Comparison of ENCODE assay signal across 8 cellular contexts in the genomic region with DNA sequence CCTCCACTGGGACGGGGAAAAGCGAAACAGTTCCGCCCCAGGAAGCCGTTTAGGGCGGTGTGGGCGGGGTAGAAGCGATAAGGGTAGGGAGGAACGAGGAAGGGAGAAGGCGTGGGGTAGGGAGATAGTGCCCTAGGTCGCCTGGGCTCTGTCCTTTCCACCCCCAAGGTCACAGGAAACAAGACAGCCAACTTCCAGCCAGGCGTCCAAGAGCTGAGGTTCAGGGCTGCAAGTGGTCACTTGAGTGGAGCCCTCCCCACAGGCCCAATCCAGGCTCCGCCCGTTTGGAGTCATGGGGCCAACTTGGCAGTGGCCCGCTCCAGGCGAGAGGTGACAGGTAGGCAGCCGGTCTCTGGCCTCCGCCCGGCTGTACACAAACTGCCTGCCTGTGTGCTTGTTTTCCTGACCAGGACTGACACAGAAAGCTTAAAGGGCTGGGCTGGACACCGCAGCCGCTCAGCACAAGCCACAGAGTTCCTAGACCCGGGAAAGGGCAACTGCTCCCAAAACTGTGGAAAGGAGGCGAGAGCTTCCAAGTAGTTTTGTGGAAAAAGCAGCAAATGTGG. TPM values are rescaled to one million over a fixed set of nuclear protein-coding genes. Genes with fewer than 3 reads are reported as not detected.
DNase-seq lines count a peak whose midpoint lies in the region; TF ChIP-seq lines count a peak whose summit lies in the region.

A gene with protein sequence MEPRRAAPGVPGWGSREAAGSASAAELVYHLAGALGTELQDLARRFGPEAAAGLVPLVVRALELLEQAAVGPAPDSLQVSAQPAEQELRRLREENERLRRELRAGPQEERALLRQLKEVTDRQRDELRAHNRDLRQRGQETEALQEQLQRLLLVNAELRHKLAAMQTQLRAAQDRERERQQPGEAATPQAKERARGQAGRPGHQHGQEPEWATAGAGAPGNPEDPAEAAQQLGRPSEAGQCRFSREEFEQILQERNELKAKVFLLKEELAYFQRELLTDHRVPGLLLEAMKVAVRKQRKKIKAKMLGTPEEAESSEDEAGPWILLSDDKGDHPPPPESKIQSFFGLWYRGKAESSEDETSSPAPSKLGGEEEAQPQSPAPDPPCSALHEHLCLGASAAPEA (minus strand): TSS at position 23 of the 566 bp plus-strand sequence. CDS start 62 bp downstream, outside the sequence.

- POLR2A ChIA-PET in BJ (lab: Charles Lee), result interaction anchor here (0.6 to 0.8 kb wide), 2 partner anchors 34 to 163 kb away, joined by 4 to 14 read pairs; no protein-coding TSS in a partner anchor

- H3K9me3 ChIP-seq in H9 (ENCODE audit: control insufficient read depth, low read depth, low read length) (no peaks in the 10 kb centered on the region), Peyer's patch (no peaks in the 10 kb centered on the region), liver (ENCODE audit: control insufficient read depth in 4 of 4, low read length in 3 of 4) (no peaks in the 10 kb centered on the region)

- no peak for DNase-seq in BJ (ENCODE audit: low read depth)
- peak; percentile 85 for DNase-seq in H9
- peak; percentile 50 to 92 (median 89) for DNase-seq in Peyer's patch
- no peak for DNase-seq in GOT3 (lab: John Stamatoyannopoulos, UW)
- DNase-seq in effector CD8-positive, alpha-beta T cell (lab: John Stamatoyannopoulos, UW), result no peak

- no peak within 1 kb of the TSS for H2BK15ac ChIP-seq in H9 (ENCODE audit: low read depth, low read length)

- H4K5ac ChIP-seq in H9 (ENCODE audit: insufficient read length, low read depth, low read length), result no peak within 1 kb of the TSS

- H3K4me1 ChIP-seq in H9 (ENCODE audit: insufficient read depth, low read length) (peaks cover 4% of the 10 kb centered on the region; the same call in 1 of the 2 replicates), Peyer's patch (peaks cover 8 to 32% (median 18%) of the 10 kb centered on the region in 4 donors), liver (ENCODE audit: control insufficient read depth in 4 of 4, insufficient read depth in 4 of 4, low read length in 3 of 4) (peaks cover 2 to 49% (median 32%) of the 10 kb centered on the region in 4 donors)

- H3K27me3 Mint-ChIP-seq in H9 (ENCODE audit: low read depth), result no peaks in the 10 kb centered on the region; the same call in 1 of the 2 replicates
- no peaks in the 10 kb centered on the region for H3K27me3 Mint-ChIP-seq in dendritic cell treated with granulocyte-macrophage colony-stimulating factor and Interleukin-4, amounts not matched to agents 40 ng/mL and 50 ng/mL, for 4 days

- no peak within 1 kb of the TSS for H3T11ph ChIP-seq in H9 (ENCODE audit: low read length)

- H2BK5ac ChIP-seq in H9 (ENCODE audit: insufficient read length, low read length), result no peak within 1 kb of the TSS

- no peak within 1 kb of the TSS for H4K8ac ChIP-seq in H9 (replicated peaks; ENCODE audit: insufficient read length, low read depth, low read length)

- H3K4ac ChIP-seq in H9 (ENCODE audit: low read depth, low read length), result no peak within 1 kb of the TSS

- peak within 1 kb of the TSS; percentile 63 for H3K4me3 ChIP-seq in BJ (ENCODE audit: low read depth, low read length)
- peak within 1 kb of the TSS; percentile 63 to 95 (median 78) for H3K4me3 ChIP-seq in Peyer's patch
- H3K4me3 ChIP-seq in liver (ENCODE audit: low read depth in 1 of 3, low read length in 3 of 3), result peak within 1 kb of the TSS; percentile 54 to 78 (median 78)

- peak; percentile 27 to 70 for TF ChIP-seq POLR2A in Peyer's patch (IDR thresholded peaks at IDR 0.05)

- peaks cover 8% of the 10 kb centered on the region for H3K23me2 ChIP-seq in H9 (ENCODE audit: insufficient read length, low read depth, low read length, poor library complexity, severe bottlenecking)

- TF ChIP-seq RAD21 in liver (IDR thresholded peaks at IDR 0.05), result peak; percentile 35 to 43

- no peak within 1 kb of the TSS for H2AK5ac ChIP-seq in H9 (ENCODE audit: insufficient read length, low read length)

- TF ChIP-seq CTCF in BJ (IDR thresholded peaks at IDR 0.05; ENCODE audit: insufficient read depth, low read depth, low read length), result no peak
- no peak for TF ChIP-seq CTCF in H9 (conservative IDR thresholded peaks at IDR 0.05)
- no peak for TF ChIP-seq CTCF in Peyer's patch (IDR thresholded peaks at IDR 0.05)
- TF ChIP-seq CTCF in liver (IDR thresholded peaks at IDR 0.05; ENCODE audit: low read depth, low read length, missing input control), result no peak
- no peak for TF ChIP-seq CTCF in subcutaneous adipose tissue (IDR thresholded peaks at IDR 0.05; ENCODE audit: low read depth)

- H4K91ac ChIP-seq in H9 (ENCODE audit: insufficient read length, low read depth, low read length), result no peak within 1 kb of the TSS

- H3K18ac ChIP-seq in H9 (ENCODE audit: insufficient read length, low read depth, low read length), result no peak within 1 kb of the TSS

- H3K27ac ChIP-seq in H9 (ENCODE audit: insufficient read length, low read depth, low read length) (no peak within 1 kb of the TSS), Peyer's patch (peak within 1 kb of the TSS; percentile 86 to 100 (median 94)), liver (ENCODE audit: low read depth in 1 of 2, low read length in 2 of 2) (peak within 1 kb of the TSS; percentile 96 to 98)

- H3K36me3 ChIP-seq in BJ (ENCODE audit: control insufficient read depth, insufficient read depth, low read length) (peaks cover 36% of the 10 kb centered on the region), Peyer's patch (peaks cover 0 to 46% (median 0%) of the 10 kb centered on the region in 3 donors), liver (ENCODE audit: control insufficient read depth in 4 of 4, insufficient read depth in 3 of 4, low read depth in 1 of 4, low read length in 3 of 4) (peaks cover 18 to 44% (median 39%) of the 10 kb centered on the region in 4 donors)

- H3K9ac ChIP-seq in H9 (ENCODE audit: extremely low read depth, insufficient read length, low read length) (peak within 1 kb of the TSS; percentile 2), liver (ENCODE audit: low read depth in 1 of 2, low read length in 2 of 2) (peak within 1 kb of the TSS; percentile 60 to 71)

- no peaks in the 10 kb centered on the region for H3K79me1 ChIP-seq in H9 (ENCODE audit: insufficient read depth, low read depth, low read length, poor library complexity, severe bottlenecking)

- no peaks in the 10 kb centered on the region for H3K79me2 ChIP-seq in H9 (ENCODE audit: insufficient read depth, low read length)

- H3K23ac ChIP-seq in H9 (ENCODE audit: insufficient read length, low read depth, low read length), result no peak within 1 kb of the TSS

- H3K14ac ChIP-seq in H9 (ENCODE audit: insufficient read depth, low read length), result no peak within 1 kb of the TSS; the same call in 1 of the 2 replicates

- H2AFZ ChIP-seq in H9 (ENCODE audit: low read length), result no peak within 1 kb of the TSS

- H2BK12ac ChIP-seq in H9 (ENCODE audit: insufficient read length, low read depth, low read length), result no peak within 1 kb of the TSS

- H3K9me3 Mint-ChIP-seq in H9, result no peaks in the 10 kb centered on the region
- no peaks in the 10 kb centered on the region for H3K9me3 Mint-ChIP-seq in dendritic cell treated with granulocyte-macrophage colony-stimulating factor and Interleukin-4, amounts not matched to agents 40 ng/mL and 50 ng/mL, for 4 days

- peak within 1 kb of the TSS in 1 of 3 experiments; percentile 28; a peak in 1 of 7 replicates for H3K27ac Mint-ChIP-seq in H9
- peak within 1 kb of the TSS; percentile 90 for H3K27ac Mint-ChIP-seq in dendritic cell treated with granulocyte-macrophage colony-stimulating factor and Interleukin-4, amounts not matched to agents 40 ng/mL and 50 ng/mL, for 4 days

- intact Hi-C loops in dendritic cell treated with granulocyte-macrophage colony-stimulating factor and Interleukin-4, amounts not matched to agents 40 ng/mL and 50 ng/mL, for 4 days (cut with micrococcal nuclease), result loop anchor here (2.0 kb wide), 2 partner anchors 67 to 73 kb away; no protein-coding TSS in a partner anchor

- H3K4me2 ChIP-seq in H9 (ENCODE audit: insufficient read depth, insufficient read length, low read length), result peak within 1 kb of the TSS; percentile 59

- no peak within 1 kb of the TSS for H2BK120ac ChIP-seq in H9 (ENCODE audit: low read depth, low read length, poor library complexity, severe bottlenecking)

- CTCF ChIA-PET in BJ (lab: Yijun Ruan, JAX), result interaction anchor here (0.9 to 3.2 kb wide), 15 partner anchors 10 to 391 kb away, joined by 3 to 36 read pairs (median 7); a partner anchor contains a TSS

- no peak within 1 kb of the TSS for H3K56ac ChIP-seq in H9 (ENCODE audit: insufficient read length, low read depth, low read length)

- H2BK20ac ChIP-seq in H9 (ENCODE audit: low read depth, low read length, poor library complexity, severe bottlenecking), result no peak within 1 kb of the TSS

- no CpG with 5 or more reads among the region's 22 CpGs for WGBS in H9 (ENCODE audit: extremely low coverage, insufficient read length, low lambda C conversion rate)
- 8% methylated on average over 22 of the region's 22 CpGs for WGBS in liver

- no peaks in the 10 kb centered on the region for H4K20me1 ChIP-seq in H9 (ENCODE audit: control insufficient read depth, insufficient read depth, insufficient read length)

- H3K36me3 Mint-ChIP-seq in H9 (ENCODE audit: insufficient read depth in 1 of 3, low read depth in 3 of 3), result peaks cover 40 to 45% (median 43%) of the 10 kb centered on the region in 3 experiments; a peak in 6 of 7 replicates
- peaks cover 86% of the 10 kb centered on the region for H3K36me3 Mint-ChIP-seq in dendritic cell treated with granulocyte-macrophage colony-stimulating factor and Interleukin-4, amounts not matched to agents 40 ng/mL and 50 ng/mL, for 4 days (ENCODE audit: low read depth)

- H3K4me1 Mint-ChIP-seq in H9, result peaks cover 22 to 27% of the 10 kb centered on the region in 2 experiments
- peaks cover 69% of the 10 kb centered on the region for H3K4me1 Mint-ChIP-seq in dendritic cell treated with granulocyte-macrophage colony-stimulating factor and Interleukin-4, amounts not matched to agents 40 ng/mL and 50 ng/mL, for 4 days (ENCODE audit: low read depth)

- H3K27me3 ChIP-seq in BJ (ENCODE audit: control insufficient read depth, insufficient read depth, low read length) (no peaks in the 10 kb centered on the region), H9 (ENCODE audit: insufficient read depth, low read length) (no peaks in the 10 kb centered on the region), Peyer's patch (no peaks in the 10 kb centered on the region), liver (ENCODE audit: control insufficient read depth in 4 of 4, insufficient read depth in 4 of 4, low read length in 3 of 4) (no peaks in the 10 kb centered on the region)

- H3K4me3 Mint-ChIP-seq in H9, result peak within 1 kb of the TSS; percentile 62 to 80
- H3K4me3 Mint-ChIP-seq in dendritic cell treated with granulocyte-macrophage colony-stimulating factor and Interleukin-4, amounts not matched to agents 40 ng/mL and 50 ng/mL, for 4 days, result peak within 1 kb of the TSS; percentile 83

RNA-seq across cellular contexts. Expression of the gene that starts here (rescaled TPM):
- polyA plus RNA-seq in BJ (2011; rRNA removed), result 5.3 and 6.2 TPM in 2 replicates
- polyA minus RNA-seq in BJ (2011; rRNA and poly(A)+ RNA removed), result 1.4 and 2.6 TPM in 2 replicates
- total RNA-seq in H9 (2021), result 5.4 and 6.0 TPM in 2 replicates
- 100 to 1,000 TPM in 1 of 4 donors, 10 to 100 TPM in 3; 29.7 to 173 (median 92.3) TPM for total RNA-seq in Peyer's patch
- total RNA-seq in liver, result 10 to 100 TPM; 26.5 to 47.4 TPM
- 10 to 100 TPM in 1 of 2 donors, 1 to 10 TPM in 1; 7.9 to 18.5 TPM for polyA plus RNA-seq in liver
- 10 to 100 TPM; 24.6 to 94.8 (median 46.5) TPM for total RNA-seq in subcutaneous adipose tissue

Comparison
In these comparisons a context has a peak if more than half of its experiments do, and no peak if none do; other contexts are left out.
1. DNase-seq: peak in H9 (single experiment) and Peyer's patch (3 of 3); none in BJ (single experiment), GOT3 (single experiment) and effector CD8-positive, alpha-beta T cell (single experiment).
2. Peak in every context shown above with its lines, with median percentiles within 50 percentile points of each other: H3K4me3 ChIP-seq.